Comparison of ENCODE assay signal across 26 cellular contexts in genomic region chr1:232965912-232966217, GRCh38. TPM values are rescaled to one million over a fixed set of nuclear protein-coding genes. Genes with fewer than 3 reads are reported as not detected.
A peak's percentile ranks its signal among the peaks of the same experiment; 100 is the strongest.
DNase-seq lines count a peak whose midpoint lies in the region; ATAC-seq and TF ChIP-seq lines count a peak whose summit lies in the region.
"Had no signal": no experiment of that assay in that cellular context is flagged by ENCODE, and none has a peak within 500 bp of the region (broad histone marks: within the 10 kb centered on the region; RNA-seq: fewer than 3 reads in every experiment).

No MANE protein-coding gene starts in this region.

- H3K27ac Mint-ChIP-seq in GM23338, result peak overlapping the region; percentile 67; the same call in 1 of the 2 replicates
- H3K27ac Mint-ChIP-seq in dendritic cell treated with granulocyte-macrophage colony-stimulating factor and Interleukin-4, amounts not matched to agents 40 ng/mL and 50 ng/mL, for 4 days, result peak overlapping the region; percentile 37
- H3K27ac Mint-ChIP-seq: activated CD8-positive, alpha-beta T cell treated with anti-CD3 and anti-CD28 coated beads, Interleukin-2, amount 10 ng/mL, durations not matched to agents 7 days and 5 days; activated naive CD4-positive, alpha-beta T cell treated with anti-CD3 and anti-CD28 coated beads for 36 hours; stimulated activated effector memory CD8-positive, alpha-beta T cell treated with anti-CD3 and anti-CD28 coated beads, Interleukin-12 subunit alpha, Interleukin-12 subunit beta, amount 100 ng/mL, for 72 hours had no signal

- H3K4me1 Mint-ChIP-seq in GM23338, result no peaks in the 10 kb centered on the region
- peaks cover 16% of the 10 kb centered on the region for H3K4me1 Mint-ChIP-seq in dendritic cell treated with granulocyte-macrophage colony-stimulating factor and Interleukin-4, amounts not matched to agents 40 ng/mL and 50 ng/mL, for 4 days (ENCODE audit: low read depth)

- peaks cover 34% of the 10 kb centered on the region for H3K36me3 Mint-ChIP-seq in GM23338 (ENCODE audit: low read depth)
- peaks cover 35% of the 10 kb centered on the region for H3K36me3 Mint-ChIP-seq in dendritic cell treated with granulocyte-macrophage colony-stimulating factor and Interleukin-4, amounts not matched to agents 40 ng/mL and 50 ng/mL, for 4 days (ENCODE audit: low read depth)

- H3K4me1 ChIP-seq in BLaER1 (peaks cover 49% of the 10 kb centered on the region), GM23338 (ENCODE audit: insufficient read depth) (no peaks in the 10 kb centered on the region; the same call in 1 of the 2 replicates), psoas muscle (peaks cover 60% of the 10 kb centered on the region)
- H3K4me1 ChIP-seq: body of pancreas, foreskin keratinocyte had no signal

- H3K9me3 Mint-ChIP-seq in GM23338, result no peaks in the 10 kb centered on the region
- no peaks in the 10 kb centered on the region for H3K9me3 Mint-ChIP-seq in dendritic cell treated with granulocyte-macrophage colony-stimulating factor and Interleukin-4, amounts not matched to agents 40 ng/mL and 50 ng/mL, for 4 days
- H3K9me3 Mint-ChIP-seq: activated naive CD4-positive, alpha-beta T cell treated with anti-CD3 and anti-CD28 coated beads for 36 hours; CD4-positive, alpha-beta memory T cell; central memory CD8-positive, alpha-beta T cell; stimulated activated effector memory CD8-positive, alpha-beta T cell treated with anti-CD3 and anti-CD28 coated beads, Interleukin-12 subunit alpha, Interleukin-12 subunit beta, amount 100 ng/mL, for 72 hours had no signal

- no peak for DNase-seq in GM23338 (ENCODE audit: low spot score)
- no peak for DNase-seq in psoas muscle
- no peak for DNase-seq in SIG-M5 (lab: John Stamatoyannopoulos, UW)
- no peak for DNase-seq in activated CD4-positive, CD25-positive, alpha-beta regulatory T cell (lab: John Stamatoyannopoulos, UW)
- DNase-seq in CD1c-positive myeloid dendritic cell (ENCODE audit: extremely low spot score), result no peak
- no peak for DNase-seq in DMS53 (lab: John Stamatoyannopoulos, UW)
- DNase-seq: activated CD4-positive, alpha-beta T cell treated with anti-CD3 and anti-CD28 coated beads for 4 hours; activated CD8-positive, alpha-beta T cell treated with anti-CD3 and anti-CD28 coated beads, Interleukin-2, amount 10 ng/mL, durations not matched to agents 7 days and 5 days; activated naive CD4-positive, alpha-beta T cell treated with anti-CD3 and anti-CD28 coated beads for 36 hours; body of pancreas; CD4-positive, alpha-beta memory T cell; DMS153; foreskin keratinocyte; HCEC 1CT; KG1; kidney glomerular epithelial cell; NCI-H1417; NCI-H2029; NCI-H69; SW 1271 had no signal

- H3K27me3 ChIP-seq in BLaER1 (no peaks in the 10 kb centered on the region), GM23338 (ENCODE audit: insufficient read depth) (no peaks in the 10 kb centered on the region), psoas muscle (ENCODE audit: insufficient read depth in 3 of 3, low read length in 2 of 3) (no peaks in the 10 kb centered on the region)
- H3K27me3 ChIP-seq: body of pancreas, foreskin keratinocyte had no signal

- H3K27ac ChIP-seq in BLaER1, result no peak overlapping the region
- H3K27ac ChIP-seq in GM23338 (ENCODE audit: low read depth), result no peak overlapping the region
- H3K27ac ChIP-seq in psoas muscle, result peak overlapping the region; percentile 81
- H3K27ac ChIP-seq: A549, body of pancreas, foreskin keratinocyte had no signal

- no peak overlapping the region for H2AFZ ChIP-seq in GM23338

- intact Hi-C loops in dendritic cell treated with granulocyte-macrophage colony-stimulating factor and Interleukin-4, amounts not matched to agents 40 ng/mL and 50 ng/mL, for 4 days (cut with micrococcal nuclease), result no loop called here
- intact Hi-C loops in psoas muscle (cut with DNase I), result loop anchor here in 1 of 2 donors (5.0 kb wide), 1 partner anchor 334 kb away; the partner anchor contains the start of gene SIPA1L2

- H3F3A ChIP-seq in GM23338 (replicated peaks; ENCODE audit: low read depth), result no peaks in the 10 kb centered on the region

- no peak overlapping the region for H3K9ac ChIP-seq in BLaER1

- H3K4me3 Mint-ChIP-seq in GM23338, result no peak overlapping the region
- H3K4me3 Mint-ChIP-seq in dendritic cell treated with granulocyte-macrophage colony-stimulating factor and Interleukin-4, amounts not matched to agents 40 ng/mL and 50 ng/mL, for 4 days, result no peak overlapping the region
- H3K4me3 Mint-ChIP-seq: activated CD8-positive, alpha-beta T cell treated with anti-CD3 and anti-CD28 coated beads, Interleukin-2, amount 10 ng/mL, durations not matched to agents 7 days and 5 days; activated naive CD4-positive, alpha-beta T cell treated with anti-CD3 and anti-CD28 coated beads for 36 hours; CD4-positive, alpha-beta memory T cell; central memory CD8-positive, alpha-beta T cell; stimulated activated effector memory CD8-positive, alpha-beta T cell treated with anti-CD3 and anti-CD28 coated beads, Interleukin-12 subunit alpha, Interleukin-12 subunit beta, amount 100 ng/mL, for 72 hours had no signal

- H3K4me3 ChIP-seq in BLaER1 (no peak overlapping the region), GM23338 (no peak overlapping the region), psoas muscle (peak overlapping the region; percentile 37)
- H3K4me3 ChIP-seq: A549, body of pancreas had no signal

- 0 out of 2 replicates have a peak overlapping the region, but pooled peaks have one; percentile 76 for H3K4me2 ChIP-seq in BLaER1
- H3K4me2 ChIP-seq in GM23338, result no peak overlapping the region
- H3K4me2 ChIP-seq: A549 had no signal

- H3K79me2 ChIP-seq in GM23338 (replicated peaks; ENCODE audit: insufficient read depth), result peaks cover 50% of the 10 kb centered on the region

- H3K27me3 Mint-ChIP-seq in GM23338 (ENCODE audit: insufficient read depth, low read depth, poor library complexity), result peaks cover 2% of the 10 kb centered on the region
- no peaks in the 10 kb centered on the region for H3K27me3 Mint-ChIP-seq in dendritic cell treated with granulocyte-macrophage colony-stimulating factor and Interleukin-4, amounts not matched to agents 40 ng/mL and 50 ng/mL, for 4 days
- H3K27me3 Mint-ChIP-seq: CD4-positive, alpha-beta memory T cell; central memory CD8-positive, alpha-beta T cell had no signal

- no peak for ATAC-seq in GM23338
- no peak for ATAC-seq in psoas muscle
- ATAC-seq: A549; activated CD8-positive, alpha-beta T cell treated with anti-CD3 and anti-CD28 coated beads, Interleukin-2, amount 10 ng/mL, durations not matched to agents 7 days and 5 days; foreskin keratinocyte; Panc1; stimulated activated effector memory CD8-positive, alpha-beta T cell treated with anti-CD3 and anti-CD28 coated beads, Interleukin-12 subunit alpha, Interleukin-12 subunit beta, amount 100 ng/mL, for 72 hours had no signal

- H4K20me1 ChIP-seq in BLaER1 (no peaks in the 10 kb centered on the region), GM23338 (replicated peaks; ENCODE audit: insufficient read depth) (peaks cover 23% of the 10 kb centered on the region; the same call in 1 of the 2 replicates)

- 26 to 64% (median 33%) methylated on average over 6 of the region's 6 CpGs for WGBS in psoas muscle, 3 donors

- H3K36me3 ChIP-seq in BLaER1 (peaks cover 58% of the 10 kb centered on the region), GM23338 (ENCODE audit: insufficient read depth) (peaks cover 31% of the 10 kb centered on the region), psoas muscle (ENCODE audit: insufficient read depth in 1 of 2, low read depth in 1 of 2) (peaks cover 0 to 13% of the 10 kb centered on the region in 2 donors)

- no peaks in the 10 kb centered on the region for H3K9me2 ChIP-seq in GM23338 (ENCODE audit: insufficient read depth)

- TF ChIP-seq CTCF in GM23338 (conservative IDR thresholded peaks at IDR 0.05; ENCODE audit: low read depth in 2 of 2) (no peak), psoas muscle (IDR thresholded peaks at IDR 0.05) (no peak)

- H3K9me3 ChIP-seq in BLaER1 (0 out of 2 replicates have a peak, but pooled peaks cover under 1% of the 10 kb centered on the region), psoas muscle (no peaks in the 10 kb centered on the region)
- H3K9me3 ChIP-seq: A549, body of pancreas had no signal

TF ChIP-seq in GM23338, 12 proteins besides CTCF, POLR2A, EP300 and RAD21 (continues in another document):
- TF ChIP-seq EZH2 (IDR thresholded peaks at IDR 0.05; ENCODE audit: low read depth, unreplicated experiment) (no peak), REST (IDR thresholded peaks at IDR 0.05; ENCODE audit: unreplicated experiment) (no peak), EZH2phosphoT487 (IDR thresholded peaks at IDR 0.05; ENCODE audit: unreplicated experiment) (no peak), STAT1 (IDR thresholded peaks at IDR 0.05; ENCODE audit: unreplicated experiment) (no peak)

RNA-seq across cellular contexts. Expression of gene NTPCR, which starts 15.5 kb away (rescaled TPM):
- 64.1 and 80.7 TPM in 2 replicates for total RNA-seq in GM23338 (2014; rRNA removed; shearing (Covaris generic))
- 150 TPM in 2 replicates for polyA plus RNA-seq in GM23338 (2016; fragmentation: Nextera tagmentation; extraction: Ambion mirVana)
- total RNA-seq in psoas muscle, result 10 to 100 TPM; 37.2 to 72.0 (median 62.2) TPM
- polyA plus RNA-seq in psoas muscle, result 10 to 100 TPM; 34.8 to 75.1 (median 65.0) TPM
